In genomic region chr1:40096977-40097782, GRCh38 we compare ENCODE assay signal across 8 cellular contexts. TPM values are rescaled to one million over a fixed set of nuclear protein-coding genes. Genes with fewer than 3 reads are reported as not detected.
DNase-seq lines count a peak whose midpoint lies in the region; ATAC-seq, FAIRE-seq and TF ChIP-seq lines count a peak whose summit lies in the region.

TSS of gene PPT1 (minus strand) at chr1:40097252. CDS start at chr1:40097238, 14 bp downstream.

- peak; percentile 69 for DNase-seq in EH (ENCODE audit: low read depth)
- peak; percentile 91 for DNase-seq in H54 (ENCODE audit: insufficient read length, low spot score)
- DNase-seq in NB4 (ENCODE audit: low read depth) = peak; percentile 79
- peak; percentile 60 to 88 (median 72) for DNase-seq in T-helper 1 cell
- DNase-seq in heart right ventricle = peak; percentile 68 to 79
- peak; percentile 93 for DNase-seq in posterior vena cava (ENCODE audit: low spot score)
- peak; percentile 89 to 96 for DNase-seq in upper lobe of left lung

- TF ChIP-seq POLR2A in H54 (IDR thresholded peaks at IDR 0.05; ENCODE audit: low read depth, low read length) (peak; percentile 85), NB4 (IDR thresholded peaks at IDR 0.05; ENCODE audit: extremely low read depth, insufficient read length) (peak; percentile 51), upper lobe of left lung (IDR thresholded peaks at IDR 0.05) (peak in 2 of 4 donors; percentile 39 to 79)

- WGBS in adipose tissue, 3 donors = 0 to 1% (median 0%) methylated on average over 51 of the region's 51 CpGs
- WGBS in heart right ventricle, 2 donors = 0 to 1% methylated on average over 51 of the region's 51 CpGs
- WGBS in upper lobe of left lung, 2 donors = 0 to 1% methylated on average over 22 to 40 of the region's 51 CpGs

- intact Hi-C loops in heart right ventricle (cut with DNase I) (no loop called here), posterior vena cava (cut with DNase I) (no loop called here)

- H3K9me3 ChIP-seq in heart right ventricle (peaks cover 0 to 1% (median 0%) of the 10 kb centered on the region in 11 donors), upper lobe of left lung (no peaks in the 10 kb centered on the region)

- no peak for TF ChIP-seq EP300 in upper lobe of left lung (IDR thresholded peaks at IDR 0.05)

- TF ChIP-seq CTCF in NB4 (IDR thresholded peaks at IDR 0.05; ENCODE audit: low read depth, low read length) (no peak), heart right ventricle (IDR thresholded peaks at IDR 0.05) (peak in 3 of 9 donors; percentile 34 to 41 (median 39)), upper lobe of left lung (IDR thresholded peaks at IDR 0.05) (peak in 2 of 6 experiments; percentile 22 to 39)

- FAIRE-seq in H54 (lab: Jason Lieb, UNC) = peak; percentile 66

- H3K36me3 ChIP-seq in heart right ventricle (peaks cover 0 to 13% (median 0%) of the 10 kb centered on the region in 9 donors), upper lobe of left lung (peaks cover 0 to 7% (median 0%) of the 10 kb centered on the region in 4 donors)

- H3K27me3 ChIP-seq in heart right ventricle (peaks cover 0 to 15% (median 4%) of the 10 kb centered on the region in 7 donors), upper lobe of left lung (no peaks in the 10 kb centered on the region)

- ATAC-seq in heart right ventricle = peak; percentile 95 to 98 (median 96)
- peak; percentile 89 to 97 for ATAC-seq in upper lobe of left lung (ENCODE audit: low FRiP score in 2 of 2)

- no peak within 1 kb of the TSS for H3K27ac ChIP-seq in adipose tissue (ENCODE audit: low read depth, low read length)
- H3K27ac ChIP-seq in heart right ventricle = peak within 1 kb of the TSS in 8 of 10 donors; percentile 18 to 75 (median 57)
- peak within 1 kb of the TSS; percentile 63 to 85 (median 74) for H3K27ac ChIP-seq in upper lobe of left lung

- H3K4me3 ChIP-seq in NB4 (ENCODE audit: low read depth, low read length) (peak within 1 kb of the TSS; percentile 83), heart right ventricle (peak within 1 kb of the TSS; percentile 4 to 79 (median 68)), upper lobe of left lung (peak within 1 kb of the TSS; percentile 69 to 91 (median 78))

- H3K4me1 ChIP-seq in heart right ventricle (peaks cover 2 to 43% (median 14%) of the 10 kb centered on the region in 9 donors), upper lobe of left lung (peaks cover 9 to 18% (median 15%) of the 10 kb centered on the region in 4 donors)

RNA-seq across cellular contexts. Expression of gene PPT1, which starts in this region (rescaled TPM):
- polyA plus RNA-seq in adipose tissue = 10 to 100 TPM; 23.0 to 54.4 (median 47.1) TPM
- 10 to 100 TPM; 32.9 to 71.3 (median 38.5) TPM for total RNA-seq in heart right ventricle
- polyA plus RNA-seq in heart right ventricle = 10 to 100 TPM; 31.5 to 33.1 TPM
- 10 to 100 TPM; 66.2 to 96.3 TPM for total RNA-seq in posterior vena cava
- 100 to 1,000 TPM in 3 of 6 donors, 10 to 100 TPM in 3; 35.6 to 190 (median 95.3) TPM for total RNA-seq in upper lobe of left lung
